ENCODE assay signal across 35 cellular contexts in the genomic region with DNA sequence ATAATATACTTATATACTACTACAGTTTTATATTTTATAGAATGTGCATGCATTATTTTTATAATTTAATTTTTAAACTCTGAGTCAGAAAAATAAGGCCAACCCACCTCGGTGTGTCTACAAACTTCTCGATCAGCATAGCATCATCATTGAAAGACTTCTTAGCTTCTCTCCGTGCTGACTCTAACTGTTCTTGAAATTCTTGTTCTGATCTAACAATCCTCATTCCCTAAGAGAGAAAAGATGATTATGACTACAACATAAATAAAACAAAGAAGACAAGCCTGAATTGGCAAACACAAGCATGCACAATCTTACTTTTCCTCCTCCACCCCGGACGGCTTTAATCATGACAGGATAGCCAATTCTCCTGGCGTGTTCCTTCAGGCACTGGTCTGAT.
"Had no signal": no experiment of that assay in that cellular context is flagged by ENCODE, and none has a peak within 500 bp of the region (broad histone marks: within the 10 kb centered on the region; RNA-seq: fewer than 3 reads in every experiment).

No MANE protein-coding gene starts in this region.

- H3K4me3 ChIP-seq: MG63 had no signal

- DNase-seq: Karpas-422, Kasumi-1, KG1, MG63, MM.1S, MV-4-11, NCI-H1048, NCI-H1092, NCI-H1092 treated with DMSO at 0.1 percent for 48 hours, NCI-H1105 treated with DMSO at 0.1 percent for 48 hours, NCI-H1417, NCI-H1417 treated with DMSO at 0.1 percent for 48 hours, NCI-H1436, NCI-H1436 treated with DMSO at 0.1 percent for 48 hours, NCI-H146, NCI-H1694, NCI-H1694 treated with DMSO at 0.1 percent for 48 hours, NCI-H187, NCI-H187 treated with DMSO at 0.1 percent for 48 hours, NCI-H1930, NCI-H2029, NCI-H2029 treated with DMSO at 0.1 percent for 48 hours, NCI-H2081, NCI-H2081 treated with DMSO at 0.1 percent for 48 hours, NCI-H2107, NCI-H2171, NCI-H2171 treated with DMSO at 0.1 percent for 48 hours, NCI-H2227 treated with DMSO at 0.1 percent for 48 hours, NCI-H226, NCI-H345, NCI-H446, NCI-H446 treated with DMSO at 0.1 percent for 48 hours, NCI-H510A, NCI-H510A treated with DMSO at 0.1 percent for 48 hours had no signal

- H3K9me3 ChIP-seq: MG63 had no signal

- H3K27ac ChIP-seq: KMS-11 had no signal

- H3K9ac ChIP-seq: KMS-11 had no signal
